ENCODE assay signal across 19 cellular contexts in genomic region chr4:73075832-73076231, GRCh38.
"Had no signal": no experiment of that assay in that cellular context is flagged by ENCODE, and none has a peak within 500 bp of the region (broad histone marks: within the 10 kb centered on the region; RNA-seq: fewer than 3 reads in every experiment).

No MANE protein-coding gene starts in this region.

- H3K4me1 Mint-ChIP-seq: mesothelial cell of epicardium had no signal

- ATAC-seq: activated CD8-positive, alpha-beta T cell treated with anti-CD3 and anti-CD28 coated beads for 36 hours; gastroesophageal sphincter; naive thymus-derived CD8-positive, alpha-beta T cell; stimulated activated memory B cell treated with anti-CD40 and anti-IgM and Interleukin-4, amounts not matched to agents 10 μg/mL and 1 μg/mL and 100 μg/mL, for 72 hours had no signal

- H3K4me3 Mint-ChIP-seq: activated CD8-positive, alpha-beta T cell treated with anti-CD3 and anti-CD28 coated beads for 36 hours; activated naive CD8-positive, alpha-beta T cell; mesothelial cell of epicardium; naive thymus-derived CD8-positive, alpha-beta T cell; stimulated activated memory B cell treated with anti-CD40 and anti-IgM and Interleukin-4, amounts not matched to agents 10 μg/mL and 1 μg/mL and 100 μg/mL, for 72 hours had no signal

- H3K27me3 Mint-ChIP-seq: activated CD8-positive, alpha-beta T cell treated with anti-CD3 and anti-CD28 coated beads for 36 hours; activated naive CD8-positive, alpha-beta T cell; naive thymus-derived CD8-positive, alpha-beta T cell; stimulated activated memory B cell treated with anti-CD40 and anti-IgM and Interleukin-4, amounts not matched to agents 10 μg/mL and 1 μg/mL and 100 μg/mL, for 72 hours had no signal

- H3K27me3 ChIP-seq: gastroesophageal sphincter, sigmoid colon, transverse colon, uterus had no signal

- DNase-seq: activated CD4-positive, alpha-beta T cell treated with anti-CD3 and anti-CD28 coated beads for 48 hours; activated CD8-positive, alpha-beta T cell treated with anti-CD3 and anti-CD28 coated beads for 36 hours; activated T-cell treated with anti-CD3 and anti-CD28 coated beads, Interleukin-2, amount 50 U/mL, for 1 hour; amniotic stem cell; head of caudate nucleus; hypothalamus; left ventricle myocardium inferior; naive thymus-derived CD8-positive, alpha-beta T cell; sigmoid colon; stimulated activated CD4-positive, alpha-beta T cell treated with anti-CD3 and anti-CD28 coated beads, Interleukin-15, amount 100 ng/mL, for 24 hours; transverse colon; uterus had no signal

- H3K27ac Mint-ChIP-seq: activated CD8-positive, alpha-beta T cell treated with anti-CD3 and anti-CD28 coated beads for 36 hours; mesothelial cell of epicardium; stimulated activated memory B cell treated with anti-CD40 and anti-IgM and Interleukin-4, amounts not matched to agents 10 μg/mL and 1 μg/mL and 100 μg/mL, for 72 hours had no signal

- FAIRE-seq: bronchial epithelial cell had no signal

- H3K4me1 ChIP-seq: sigmoid colon, transverse colon, uterus had no signal

- H3K4me3 ChIP-seq: coronary artery, gastroesophageal sphincter, left ventricle myocardium inferior, sigmoid colon, smooth muscle cell, transverse colon, uterus had no signal

- H3K9me3 ChIP-seq: gastroesophageal sphincter, left ventricle myocardium inferior, sigmoid colon, transverse colon, uterus had no signal

- H3K4me2 ChIP-seq: smooth muscle cell had no signal

- H3K27ac ChIP-seq: coronary artery, gastroesophageal sphincter, left ventricle myocardium inferior, sigmoid colon, transverse colon, uterus had no signal

- H3K9me3 Mint-ChIP-seq: activated CD8-positive, alpha-beta T cell treated with anti-CD3 and anti-CD28 coated beads for 36 hours; mesothelial cell of epicardium; naive thymus-derived CD8-positive, alpha-beta T cell; stimulated activated memory B cell treated with anti-CD40 and anti-IgM and Interleukin-4, amounts not matched to agents 10 μg/mL and 1 μg/mL and 100 μg/mL, for 72 hours had no signal
